In the genomic region with DNA sequence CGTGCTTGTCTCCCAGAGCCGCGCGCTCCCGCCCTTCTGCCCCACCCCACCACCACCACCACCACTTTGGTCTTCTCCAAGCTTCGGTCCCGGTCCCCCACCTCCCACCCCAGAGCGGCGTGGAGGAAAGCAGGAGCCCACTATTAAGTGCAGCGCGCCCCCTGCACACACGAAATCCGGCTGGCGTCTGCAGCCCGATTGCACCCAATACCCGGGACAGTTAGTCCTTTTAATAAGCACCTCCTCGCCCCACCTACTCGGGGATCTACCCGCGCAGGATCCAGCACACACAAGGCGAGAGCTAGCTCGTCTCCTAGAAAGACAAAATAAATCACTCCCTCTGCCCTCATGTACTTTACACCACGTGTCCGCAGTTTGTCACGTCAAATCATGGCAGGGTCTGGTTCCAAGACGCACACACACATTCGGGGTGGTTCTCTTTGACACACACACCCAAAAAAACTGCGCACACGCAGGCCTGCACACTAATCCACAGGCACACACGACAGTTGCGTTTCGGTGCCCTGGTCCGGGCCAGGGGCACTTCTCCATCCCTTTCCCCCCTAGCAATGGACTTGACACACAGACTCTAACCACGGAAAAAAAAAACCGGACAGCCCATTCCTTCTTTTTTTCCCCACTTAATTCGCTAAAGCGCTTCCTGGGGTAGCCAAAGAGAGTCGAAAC, we compare ENCODE assay signal across 8 cellular contexts. TPM values are rescaled to one million over a fixed set of nuclear protein-coding genes. Genes with fewer than 3 reads are reported as not detected.
A peak's percentile ranks its signal among the peaks of the same experiment; 100 is the strongest.
DNase-seq lines count a peak whose midpoint lies in the region; ATAC-seq, FAIRE-seq and TF ChIP-seq lines count a peak whose summit lies in the region.

No MANE protein-coding gene starts in this region.

- TF ChIP-seq POLR2A in A549 (IDR thresholded peaks at IDR 0.05; ENCODE audit: low read length) (no peak), tibial nerve (IDR thresholded peaks at IDR 0.05) (peak in 1 of 2 donors; percentile 23)

- TF ChIP-seq EP300 in A549 (IDR thresholded peaks at IDR 0.05) (no peak), tibial nerve (IDR thresholded peaks at IDR 0.05) (peak in 1 of 2 donors; percentile 59)

- FAIRE-seq in A549 (lab: Jason Lieb, UNC): no peak

- H3K9me3 ChIP-seq in A549 (no peaks in the 10 kb centered on the region), tibial nerve (no peaks in the 10 kb centered on the region)

- TF ChIP-seq CTCF in A549 (IDR thresholded peaks at IDR 0.05): no peak
- no peak for TF ChIP-seq CTCF in endothelial cell (IDR thresholded peaks at IDR 0.05; ENCODE audit: unreplicated experiment)
- no peak for TF ChIP-seq CTCF in nephron (IDR thresholded peaks at IDR 0.05; ENCODE audit: unreplicated experiment in 3 of 3)
- no peak for TF ChIP-seq CTCF in tibial nerve (IDR thresholded peaks at IDR 0.05)

- under 1% methylated on average over 27 of the region's 38 CpGs for WGBS in A549 (ENCODE audit: missing lambda C conversion rate)
- 1% methylated on average over 33 to 38 of the region's 38 CpGs for WGBS in tibial nerve, 2 donors

- peak; percentile 28 to 55; a peak in 5 of 6 replicates for ATAC-seq in A549
- peak; percentile 53 for ATAC-seq in GM18909 (IDR thresholded peaks at IDR 0.05; ENCODE audit: poor library complexity, unreplicated experiment)
- ATAC-seq in HG03469 (IDR thresholded peaks at IDR 0.05; ENCODE audit: unreplicated experiment): peak; percentile 38

- no peaks in the 10 kb centered on the region for H3K36me3 ChIP-seq in tibial nerve

- H3K27me3 ChIP-seq in tibial nerve: peaks cover 0 to 21% of the 10 kb centered on the region in 2 donors

- H3K4me3 ChIP-seq in A549 (peak overlapping the region; percentile 76), tibial nerve (peak overlapping the region; percentile 53 to 82 (median 72))

- H3K27ac Mint-ChIP-seq in endothelial cell (ENCODE audit: unreplicated experiment): peak overlapping the region; percentile 67
- peak overlapping the region; percentile 64 to 92 (median 71) for H3K27ac Mint-ChIP-seq in nephron

- peak overlapping the region; percentile 86 to 96 for H3K27ac ChIP-seq in A549
- peak overlapping the region; percentile 33 to 87 (median 76) for H3K27ac ChIP-seq in tibial nerve

- H3K9me3 Mint-ChIP-seq in endothelial cell (ENCODE audit: unreplicated experiment) (no peaks in the 10 kb centered on the region), nephron (no peaks in the 10 kb centered on the region)

- CTCF ChIA-PET in A549 (lab: Yijun Ruan, JAX): interaction anchor here (0.6 to 5.8 kb wide), 52 partner anchors 8 to 762 kb away, joined by 3 to 31 read pairs (median 4); no protein-coding TSS in a partner anchor

- H3K36me3 Mint-ChIP-seq in endothelial cell (ENCODE audit: low read depth, unreplicated experiment) (peaks cover 4% of the 10 kb centered on the region), nephron (ENCODE audit: low read depth) (no peaks in the 10 kb centered on the region)

- peak overlapping the region; percentile 91 for H3K4me2 ChIP-seq in A549

- peaks cover 22% of the 10 kb centered on the region for H3K27me3 Mint-ChIP-seq in endothelial cell (ENCODE audit: unreplicated experiment)
- peaks cover 75% of the 10 kb centered on the region for H3K27me3 Mint-ChIP-seq in nephron (ENCODE audit: low read depth)

- H3K4me3 Mint-ChIP-seq in endothelial cell (ENCODE audit: unreplicated experiment) (peak overlapping the region; percentile 96), nephron (peak overlapping the region; percentile 92 to 96 (median 95))

- peaks cover 31% of the 10 kb centered on the region for H3K4me1 ChIP-seq in A549
- H3K4me1 ChIP-seq in tibial nerve: peaks cover 0 to 54% (median 16%) of the 10 kb centered on the region in 4 donors

- TF ChIP-seq RAD21 in A549 (conservative IDR thresholded peaks at IDR 0.05 in 1 of 2, IDR thresholded peaks at IDR 0.05 in 1 of 2): 0 out of 5 replicates have a peak, but pooled peaks of 1 of the 2 experiments have one; percentile 32

- peaks cover 47% of the 10 kb centered on the region for H3K4me1 Mint-ChIP-seq in endothelial cell (ENCODE audit: unreplicated experiment)
- peaks cover 39% of the 10 kb centered on the region for H3K4me1 Mint-ChIP-seq in nephron

- POLR2A ChIA-PET in A549 (lab: Yijun Ruan, JAX): interaction anchor here (0.6 to 1.2 kb wide), 2 partner anchors 98 to 220 kb away, joined by 3 read pairs; no protein-coding TSS in a partner anchor

- DNase-seq in A549 (ENCODE audit: low read depth in 1 of 2, low spot score in 1 of 2) (peak; percentile 46 to 61), endothelial cell (ENCODE audit: low spot score) (peak; percentile 29), tibial nerve (ENCODE audit: low spot score in 2 of 2) (no peak), NCI-H345 (lab: John Stamatoyannopoulos, UW) (no peak)
- peak; percentile 54 for DNase-seq in activated CD4-positive, alpha-beta T cell treated with anti-CD3 and anti-CD28 coated beads, Interleukin-2, amount 50 U/mL, for 1 hour

TF ChIP-seq in A549, 52 proteins besides CTCF, POLR2A, EP300 and RAD21:
- TF ChIP-seq FOXS1 (CRISPR knock-in tag; IDR thresholded peaks at IDR 0.05): no peak
- no peak for TF ChIP-seq FOSB (CRISPR knock-in tag; IDR thresholded peaks at IDR 0.05)
- 0 out of 3 replicates have a peak, but pooled peaks have one; percentile 25 for TF ChIP-seq BCL3 (IDR thresholded peaks at IDR 0.05)
- TF ChIP-seq, protein P1, sequence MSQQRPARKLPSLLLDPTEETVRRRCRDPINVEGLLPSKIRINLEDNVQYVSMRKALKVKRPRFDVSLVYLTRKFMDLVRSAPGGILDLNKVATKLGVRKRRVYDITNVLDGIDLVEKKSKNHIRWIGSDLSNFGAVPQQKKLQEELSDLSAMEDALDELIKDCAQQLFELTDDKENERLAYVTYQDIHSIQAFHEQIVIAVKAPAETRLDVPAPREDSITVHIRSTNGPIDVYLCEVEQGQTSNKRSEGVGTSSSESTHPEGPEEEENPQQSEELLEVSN (IDR thresholded peaks at IDR 0.05; ENCODE audit: borderline replicate concordance, low read depth): 0 out of 2 replicates have a peak, but pooled peaks have one; percentile 21
- no peak for TF ChIP-seq ZSCAN20 (CRISPR knock-in tag; IDR thresholded peaks at IDR 0.05)
- TF ChIP-seq MAFK (IDR thresholded peaks at IDR 0.05; ENCODE audit: partially characterized antibody): no peak
- TF ChIP-seq NFE2L2 (conservative IDR thresholded peaks at IDR 0.05; ENCODE audit: low read length): no peak
- no peak for TF ChIP-seq NR3C1 (IDR thresholded peaks at IDR 0.05)
- peak; percentile 56; the same call in 1 of the 2 replicates for TF ChIP-seq USF2 (IDR thresholded peaks at IDR 0.05)
- TF ChIP-seq EHMT2 (IDR thresholded peaks at IDR 0.05; ENCODE audit: low read depth): no peak
- no peak for TF ChIP-seq ELK1 (IDR thresholded peaks at IDR 0.05; ENCODE audit: low read depth, low read length)
- TF ChIP-seq RARB (CRISPR knock-in tag; IDR thresholded peaks at IDR 0.05): no peak
- TF ChIP-seq MAX (IDR thresholded peaks at IDR 0.05): peak; percentile 56; the same call in 1 of the 2 replicates
- no peak for TF ChIP-seq MYC (IDR thresholded peaks at IDR 0.05; ENCODE audit: borderline replicate concordance, low read length)
- no peak for TF ChIP-seq ESRRA (IDR thresholded peaks at IDR 0.05; ENCODE audit: borderline replicate concordance, low read length)
- no peak for TF ChIP-seq JUN (IDR thresholded peaks at IDR 0.05)
- TF ChIP-seq SMC3 (IDR thresholded peaks at IDR 0.05): no peak
- TF ChIP-seq RCOR1 (IDR thresholded peaks at IDR 0.05; ENCODE audit: low read depth, low read length): no peak
- TF ChIP-seq CBX8 (IDR thresholded peaks at IDR 0.05): no peak
- no peak for TF ChIP-seq KDM5A (IDR thresholded peaks at IDR 0.05)
- no peak for TF ChIP-seq RNF2 (IDR thresholded peaks at IDR 0.05; ENCODE audit: borderline replicate concordance, low read depth)

RNA-seq across cellular contexts. Expression of gene SFMBT2, which starts 1.6 kb away (rescaled TPM):
- polyA plus RNA-seq in A549 (2011; rRNA removed) (10.2 and 10.3 TPM in 2 replicates), A549 (2017; fragmentation: RNase III; extraction: RNeasy Plus Mini Kit Qiagen cat#74134 plus additional on column Dnase treatment) (8.8 to 10.2 TPM (median 9.6 TPM) in 3 replicates)
- 4.6 and 5.9 TPM in 2 replicates for polyA plus RNA-seq in A549 (2012; cell fraction: cytosol; rRNA removed)
- 12.6 and 21.2 TPM in 2 replicates for polyA plus RNA-seq in A549 (2012; cell fraction: nucleus; rRNA removed)
- 15.2 and 17.6 TPM in 2 replicates for polyA minus RNA-seq in A549 (2011; rRNA and poly(A)+ RNA removed)
- total RNA-seq in endothelial cell (ENCODE audit: unreplicated experiment) (16.0 TPM), tibial nerve (10 to 100 TPM; 10.2 to 24.0 (median 15.4) TPM)

Comparison
In these comparisons a context has a peak if more than half of its experiments do, and no peak if none do; other contexts are left out.
1. DNase-seq: peak in A549 (2 of 2), activated CD4-positive, alpha-beta T cell treated with anti-CD3 and anti-CD28 coated beads, Interleukin-2, amount 50 U/mL, for 1 hour (single experiment) and endothelial cell (single experiment); none in tibial nerve (0 of 2) and NCI-H345 (single experiment).
2. Peak in every context shown above with its lines, with median percentiles within 50 percentile points of each other: ATAC-seq.